ENCODE assay signal across 26 cellular contexts in genomic region chrX:66000178-66000577, GRCh38. TPM values are rescaled to one million over a fixed set of nuclear protein-coding genes. Genes with fewer than 3 reads are reported as not detected.
DNase-seq lines count a peak whose midpoint lies in the region; FAIRE-seq and TF ChIP-seq lines count a peak whose summit lies in the region.
"Had no signal": no experiment of that assay in that cellular context is flagged by ENCODE, and none has a peak within 500 bp of the region (broad histone marks: within the 10 kb centered on the region; RNA-seq: fewer than 3 reads in every experiment).

No MANE protein-coding gene starts in this region.

- intact Hi-C loops in CD14-positive monocyte (cut with micrococcal nuclease), result loop anchor here in 1 of 2 donors (10.0 kb wide), 1 partner anchor 325 kb away; no protein-coding TSS in a partner anchor
- intact Hi-C loops in spleen (cut with DNase I; ENCODE audit: low total_unique reads), result no loop called here
- intact Hi-C loops in dorsolateral prefrontal cortex (cut with DNase I), result no loop called here

- H3K27ac ChIP-seq in OCI-LY1 (ENCODE audit: low read depth, low read length, poor library complexity, severe bottlenecking) (peak overlapping the region; percentile 83), spleen (peak overlapping the region in 5 of 8 donors; percentile 37 to 87 (median 80)), dorsolateral prefrontal cortex (no peak overlapping the region)
- H3K27ac ChIP-seq: A549, C4-2B, KMS-11 had no signal

- H3K4me1 ChIP-seq in OCI-LY1 (ENCODE audit: insufficient read depth, low read length, severe bottlenecking) (peaks cover 36% of the 10 kb centered on the region), spleen (peaks cover 10 to 62% (median 28%) of the 10 kb centered on the region in 6 donors)
- H3K4me1 ChIP-seq: A549 had no signal

- H3K4me2 ChIP-seq in OCI-LY1 (ENCODE audit: low read length), result no peak overlapping the region
- H3K4me2 ChIP-seq: A549 had no signal

- FAIRE-seq in GM19239 (lab: Jason Lieb, UNC), result peak; percentile 94
- FAIRE-seq in GM12891 (lab: Jason Lieb, UNC), result no peak
- FAIRE-seq: A549, D721Med, G401.6, H1 had no signal

- H3K36me3 ChIP-seq in OCI-LY1 (ENCODE audit: insufficient read depth, low read length), result no peaks in the 10 kb centered on the region
- H3K36me3 ChIP-seq in spleen, result no peaks in the 10 kb centered on the region
- no peaks in the 10 kb centered on the region for H3K36me3 ChIP-seq in MG63

- H3K4me1 Mint-ChIP-seq in CD14-positive monocyte, result peaks cover 87% of the 10 kb centered on the region

- H3K4me3 ChIP-seq in OCI-LY1 (ENCODE audit: low read depth, low read length, poor library complexity, severe bottlenecking) (no peak overlapping the region), spleen (no peak overlapping the region), MG63 (no peak overlapping the region), dorsolateral prefrontal cortex (no peak overlapping the region)
- H3K4me3 ChIP-seq: A549 had no signal

- peak overlapping the region in 1 of 2 donors; percentile 63 for H3K4me3 Mint-ChIP-seq in CD14-positive monocyte

- H3K27ac Mint-ChIP-seq in CD14-positive monocyte, result peak overlapping the region; percentile 91 to 97 (median 96)

- H3K9ac ChIP-seq in OCI-LY1 (ENCODE audit: low read length), result no peak overlapping the region
- H3K9ac ChIP-seq: KMS-11 had no signal

- TF ChIP-seq CTCF in CD14-positive monocyte (IDR thresholded peaks at IDR 0.05) (no peak), OCI-LY1 (IDR thresholded peaks at IDR 0.05; ENCODE audit: low read length) (no peak), spleen (IDR thresholded peaks at IDR 0.05 in 8 of 11, conservative IDR thresholded peaks at IDR 0.05 in 3 of 11) (no peak), dorsolateral prefrontal cortex (IDR thresholded peaks at IDR 0.05 in 54 of 56, conservative IDR thresholded peaks at IDR 0.05 in 2 of 56; ENCODE audit: low read depth in 1 of 56, partially characterized antibody in 56 of 56) (no peak)

- H3K9me2 ChIP-seq in OCI-LY1 (ENCODE audit: low read depth, low read length), result no peaks in the 10 kb centered on the region

- WGBS in spleen, 5 donors, result 17 to 50% (median 26%) methylated on average over 1 of the region's 1 CpG

- H3K79me2 ChIP-seq in OCI-LY1 (ENCODE audit: insufficient read depth, low read length), result no peaks in the 10 kb centered on the region

- H3K9me3 Mint-ChIP-seq in CD14-positive monocyte, result no peaks in the 10 kb centered on the region
- H3K9me3 Mint-ChIP-seq: T-cell had no signal

- TF ChIP-seq POLR2A in spleen (IDR thresholded peaks at IDR 0.05) (no peak), GM12891 (IDR thresholded peaks at IDR 0.05; ENCODE audit: low read depth, low read length) (no peak)

- no peaks in the 10 kb centered on the region for H4K20me1 ChIP-seq in OCI-LY1 (ENCODE audit: insufficient read depth, low read length)

- peaks cover 0 to 3% (median 0%) of the 10 kb centered on the region in 3 donors for H3K27me3 Mint-ChIP-seq in CD14-positive monocyte (ENCODE audit: low read depth in 3 of 3)
- H3K27me3 Mint-ChIP-seq: T-cell had no signal

- DNase-seq in CD14-positive monocyte (ENCODE audit: low spot score) (no peak), GM19239 (ENCODE audit: insufficient read length, low spot score) (no peak), spleen (no peak), GM12891 (ENCODE audit: insufficient read length, low spot score) (no peak), MG63 (no peak), dorsolateral prefrontal cortex (no peak)
- DNase-seq: AML-193, DMS53, HCEC 1CT, IMR-90, NCI-H1105 treated with DMSO at 0.1 percent for 48 hours, NCI-H146, NCI-H1930, NCI-H2107, NCI-H446, NCI-H524 treated with DMSO at 0.1 percent for 48 hours, NCI-H774, PC-3, T-cell had no signal

- H2AFZ ChIP-seq in OCI-LY1 (ENCODE audit: low read length), result no peak overlapping the region

- H3F3A ChIP-seq in OCI-LY1 (ENCODE audit: insufficient read depth, low read length), result no peaks in the 10 kb centered on the region

- H3K36me3 Mint-ChIP-seq in CD14-positive monocyte, result peaks cover 0 to 8% of the 10 kb centered on the region in 2 donors
- H3K36me3 Mint-ChIP-seq: T-cell had no signal

- H3K9me3 ChIP-seq in OCI-LY1 (ENCODE audit: low read length) (no peaks in the 10 kb centered on the region), spleen (no peaks in the 10 kb centered on the region), MG63 (no peaks in the 10 kb centered on the region)
- H3K9me3 ChIP-seq: A549 had no signal

- no peaks in the 10 kb centered on the region for H3K27me3 ChIP-seq in OCI-LY1 (ENCODE audit: insufficient read depth, low read length)
- no peaks in the 10 kb centered on the region for H3K27me3 ChIP-seq in spleen (replicated peaks in 1 of 7)
- no peaks in the 10 kb centered on the region for H3K27me3 ChIP-seq in MG63
- H3K27me3 ChIP-seq in dorsolateral prefrontal cortex, result peaks cover 0 to 74% (median 22%) of the 10 kb centered on the region in 45 donors

TF ChIP-seq in GM12891, 5 proteins besides CTCF, POLR2A, EP300 and RAD21:
- no peak for TF ChIP-seq SPI1 (IDR thresholded peaks at IDR 0.05; ENCODE audit: low read depth, low read length)
- TF ChIP-seq POLR2AphosphoS5 (IDR thresholded peaks at IDR 0.05; ENCODE audit: low read depth, low read length), result no peak
- TF ChIP-seq TAF1 (IDR thresholded peaks at IDR 0.05; ENCODE audit: low read depth, low read length), result no peak
- TF ChIP-seq PAX5 (IDR thresholded peaks at IDR 0.05; ENCODE audit: insufficient read depth, low read length, severe bottlenecking), result no peak
- TF ChIP-seq POU2F2 (IDR thresholded peaks at IDR 0.05; ENCODE audit: low read depth, low read length), result no peak

RNA-seq across cellular contexts. Expression of gene VSIG4, which starts 39.7 kb away (rescaled TPM):
- polyA plus RNA-seq in CD14-positive monocyte (10 to 100 TPM; 10.2 to 56.8 TPM), spleen (10 to 100 TPM; 21.6 to 34.6 (median 22.1) TPM)
- total RNA-seq in spleen (100 to 1,000 TPM in 2 of 7 donors, 10 to 100 TPM in 4, 1 to 10 TPM in 1; 6.3 to 255 (median 84.1) TPM), dorsolateral prefrontal cortex (100 to 1,000 TPM in 1 of 120 experiments, 10 to 100 TPM in 94, 1 to 10 TPM in 25; 2.0 to 164 (median 17.3) TPM)
- 0.08 TPM for polyA plus RNA-seq in GM12891 (2012; ENCODE audit: low read depth, missing spikeins)
- not detected in 2 replicates for total RNA-seq in MG63 (2014; rRNA removed; shearing (Covaris generic); ENCODE audit: low replicate concordance)
- total RNA-seq: H1, IMR-90, PC-3 had no signal
- polyA plus RNA-seq: A549, H1, IMR-90 had no signal

Comparison
In these comparisons a context has a peak if more than half of its experiments do, and no peak if none do; other contexts are left out.
1. H3K27ac ChIP-seq: peak in OCI-LY1 (single experiment) and spleen (5 of 8); none in dorsolateral prefrontal cortex (0 of 59).